ENCODE assay signal across 1 cellular context in genomic region chr18:44803019-44803650, GRCh38.
TF ChIP-seq lines count a peak whose summit lies in the region.

No MANE protein-coding gene starts in this region.

TF ChIP-seq in GM23338, 12 proteins besides CTCF, POLR2A, EP300 and RAD21 (continued from another document):
- no peak for TF ChIP-seq REST (IDR thresholded peaks at IDR 0.05; ENCODE audit: unreplicated experiment)
- TF ChIP-seq CREB1 (CRISPR knock-in tag; IDR thresholded peaks at IDR 0.05; ENCODE audit: low read depth): no peak
